Comparison of ENCODE assay signal across 1 cellular context in the genomic region with DNA sequence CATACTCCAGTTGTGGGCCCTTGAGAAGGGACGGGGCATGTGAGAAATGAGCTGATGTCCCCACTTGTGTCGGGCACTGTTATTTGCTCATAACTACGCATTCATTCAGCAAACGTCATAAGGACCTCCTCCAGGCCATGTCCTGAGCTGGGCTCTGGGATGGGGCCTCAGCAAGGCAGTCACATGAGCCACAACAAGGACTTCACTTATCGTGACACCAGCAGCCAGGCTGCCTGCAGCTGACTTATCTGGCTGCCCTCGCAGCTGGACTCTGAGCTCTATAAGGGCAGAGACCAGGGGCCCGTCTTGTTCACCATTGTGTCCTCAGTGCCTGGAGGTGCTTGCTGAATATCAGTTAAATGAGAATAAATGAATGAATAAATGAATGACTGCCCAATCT.
TF ChIP-seq lines count a peak whose summit lies in the region.

No MANE protein-coding gene starts in this region.

TF ChIP-seq in H1, 55 proteins besides CTCF, POLR2A, EP300 and RAD21 (continued from another document):
- TF ChIP-seq SAP30 (IDR thresholded peaks at IDR 0.05; ENCODE audit: insufficient read depth, insufficient replicate concordance, low read length) (no peak), ZNF274 (IDR thresholded peaks at IDR 0.05; ENCODE audit: borderline replicate concordance, extremely low read depth, low read length) (no peak), TAF7 (optimal IDR thresholded peaks at IDR 0.05; ENCODE audit: borderline replicate concordance, low read depth, low read length) (no peak)
